Comparison of ENCODE assay signal across 8 cellular contexts in genomic region chr2:84881581-84882414, GRCh38. TPM values are rescaled to one million over a fixed set of nuclear protein-coding genes. Genes with fewer than 3 reads are reported as not detected.
DNase-seq lines count a peak whose midpoint lies in the region; ATAC-seq and TF ChIP-seq lines count a peak whose summit lies in the region.

No MANE protein-coding gene starts in this region.

- no peak overlapping the region for H3K27ac ChIP-seq in HL-60 (replicated peaks)
- peak overlapping the region; percentile 67 for H3K27ac ChIP-seq in OCI-LY3 (ENCODE audit: low read length)
- peak overlapping the region in 1 of 4 donors; percentile 39 for H3K27ac ChIP-seq in esophagus squamous epithelium

- 0 to 1% methylated on average over 28 to 29 of the region's 29 CpGs for WGBS in esophagus squamous epithelium, 2 donors

- peaks cover 34% of the 10 kb centered on the region for H3K27me3 ChIP-seq in HL-60 (ENCODE audit: insufficient read depth, poor library complexity, severe bottlenecking)
- no peaks in the 10 kb centered on the region for H3K27me3 ChIP-seq in OCI-LY3 (ENCODE audit: low read depth, low read length)
- H3K27me3 ChIP-seq in esophagus squamous epithelium = peaks cover 0 to 73% (median 11%) of the 10 kb centered on the region in 4 donors

- H2AFZ ChIP-seq in OCI-LY3 (ENCODE audit: low read depth, low read length) = peak overlapping the region; percentile 96

- ATAC-seq in GM19463 (IDR thresholded peaks at IDR 0.05; ENCODE audit: unreplicated experiment) = peak; percentile 59

- TF ChIP-seq CTCF in HL-60 (IDR thresholded peaks at IDR 0.05; ENCODE audit: insufficient read depth, low read length) = peak; percentile 25
- peak; percentile 83 for TF ChIP-seq CTCF in OCI-LY3 (IDR thresholded peaks at IDR 0.05; ENCODE audit: low read depth, low read length)
- peak; percentile 67 to 77 (median 74) for TF ChIP-seq CTCF in esophagus squamous epithelium (IDR thresholded peaks at IDR 0.05)

- peaks cover 4% of the 10 kb centered on the region; the same call in 1 of the 2 replicates for H4K20me1 ChIP-seq in OCI-LY3 (ENCODE audit: insufficient read depth, low read length)

- DNase-seq in COR-L47 (lab: John Stamatoyannopoulos, UW) (peak; percentile 35), HL-60 (ENCODE audit: low read depth in 1 of 2, low spot score in 1 of 2) (peak; percentile 61 to 73), esophagus squamous epithelium (lab: John Stamatoyannopoulos, UW) (peak; percentile 28), myocyte (ENCODE audit: low read depth) (peak; percentile 88)
- DNase-seq in activated T-cell treated with anti-CD3 and anti-CD28 coated beads, Interleukin-2, amount 50 U/mL, for 1 hour = peak; percentile 88
- peak; percentile 76 to 83 for DNase-seq in stimulated activated CD8-positive, alpha-beta memory T cell treated with anti-CD3 and anti-CD28 coated beads, Interleukin-7, amount 100 ng/mL, for 4 hours (ENCODE audit: low read depth in 2 of 2)

- H3K4me2 ChIP-seq in OCI-LY3 (ENCODE audit: low read length) = peak overlapping the region; percentile 90

- peak overlapping the region; percentile 72 for H3K9ac ChIP-seq in OCI-LY3 (ENCODE audit: low read length)

- H3K4me3 ChIP-seq in HL-60 (replicated peaks; ENCODE audit: insufficient read depth, low read length) (peak overlapping the region; percentile 34; the same call in 1 of the 2 replicates), OCI-LY3 (ENCODE audit: low read length) (peak overlapping the region; percentile 86), esophagus squamous epithelium (peak overlapping the region; percentile 11 to 76 (median 52))

- H3K9me3 ChIP-seq in OCI-LY3 (ENCODE audit: insufficient read depth, low read length) = no peaks in the 10 kb centered on the region
- H3K9me3 ChIP-seq in esophagus squamous epithelium = no peaks in the 10 kb centered on the region

- H3K36me3 ChIP-seq in OCI-LY3 (replicated peaks; ENCODE audit: low read depth, low read length) (no peaks in the 10 kb centered on the region), esophagus squamous epithelium (no peaks in the 10 kb centered on the region)

- TF ChIP-seq POLR2A in esophagus squamous epithelium (IDR thresholded peaks at IDR 0.05) = no peak

- H3K79me2 ChIP-seq in OCI-LY3 (ENCODE audit: low read length) = peaks cover 4% of the 10 kb centered on the region; the same call in 1 of the 2 replicates

- H3K4me1 ChIP-seq in OCI-LY3 (ENCODE audit: low read length) = peaks cover 19% of the 10 kb centered on the region
- H3K4me1 ChIP-seq in esophagus squamous epithelium = peaks cover 9 to 33% (median 20%) of the 10 kb centered on the region in 3 donors

- intact Hi-C loops in esophagus squamous epithelium (cut with DNase I) = loop anchor here (10.0 kb wide), 1 partner anchor 387 kb away; no protein-coding TSS in a partner anchor

RNA-seq across cellular contexts. Expression of gene TRABD2A, which starts 0.9 kb away (rescaled TPM):
- 1 to 10 TPM in 1 of 4 donors, under 1 TPM in 2, not detected in 1; 0.53 to 1.8 (median 0.76) TPM for total RNA-seq in esophagus squamous epithelium
- total RNA-seq in myocyte = 0.73 and 1.4 TPM in 2 replicates
- 2.0 TPM for polyA plus RNA-seq in myocyte (2012)

RNA-seq across cellular contexts. Expression of gene TMSB10, which starts 23.7 kb away (rescaled TPM):
- total RNA-seq in esophagus squamous epithelium (1,000 to 10,000 TPM; 2,239 to 4,093 (median 3,173) TPM), myocyte (1,553 and 1,708 TPM in 2 replicates)
- polyA plus RNA-seq in myocyte (2012) = 4,071 TPM

Comparison
In these comparisons a context has a peak if more than half of its experiments do, and no peak if none do; other contexts are left out.
1. DNase-seq: peak in every context shown above with its lines; median percentile 88 in activated T-cell treated with anti-CD3 and anti-CD28 coated beads, Interleukin-2, amount 50 U/mL, for 1 hour; 88 in myocyte; 80 in stimulated activated CD8-positive, alpha-beta memory T cell treated with anti-CD3 and anti-CD28 coated beads, Interleukin-7, amount 100 ng/mL, for 4 hours; 67 in HL-60; 35 in COR-L47; 28 in esophagus squamous epithelium.
2. H3K4me3 ChIP-seq: peak in every context shown above with its lines; median percentile 86 in OCI-LY3; 52 in esophagus squamous epithelium; 34 in HL-60.
3. CTCF ChIP-seq: peak in every context shown above with its lines; median percentile 83 in OCI-LY3; 74 in esophagus squamous epithelium; 25 in HL-60.